13 cellular contexts compared by ENCODE assay signal in genomic region chr10:118730699-118731456, GRCh38. TPM values are rescaled to one million over a fixed set of nuclear protein-coding genes. Genes with fewer than 3 reads are reported as not detected.
A peak's percentile ranks its signal among the peaks of the same experiment; 100 is the strongest.
DNase-seq lines count a peak whose midpoint lies in the region; ATAC-seq and TF ChIP-seq lines count a peak whose summit lies in the region.
"Had no signal": no experiment of that assay in that cellular context is flagged by ENCODE, and none has a peak within 500 bp of the region (broad histone marks: within the 10 kb centered on the region; RNA-seq: fewer than 3 reads in every experiment).

No MANE protein-coding gene starts in this region.

- H3K9me3 Mint-ChIP-seq in activated T-cell treated with anti-CD3 and anti-CD28 coated beads, Interleukin-2, amount 50 U/mL, for 4 hours = no peaks in the 10 kb centered on the region

- no peak overlapping the region for H3K4me3 ChIP-seq in breast epithelium
- no peak overlapping the region for H3K4me3 ChIP-seq in lower lobe of right lung
- no peak overlapping the region for H3K4me3 ChIP-seq in stomach
- H3K4me3 ChIP-seq: suprapubic skin had no signal

- H3K36me3 ChIP-seq in breast epithelium (no peaks in the 10 kb centered on the region), lower lobe of right lung (peaks cover 10% of the 10 kb centered on the region), stomach (no peaks in the 10 kb centered on the region)
- H3K36me3 ChIP-seq: suprapubic skin had no signal

- H3K27me3 ChIP-seq in breast epithelium = no peaks in the 10 kb centered on the region
- no peaks in the 10 kb centered on the region for H3K27me3 ChIP-seq in lower lobe of right lung (ENCODE audit: low read depth)
- H3K27me3 ChIP-seq in stomach = no peaks in the 10 kb centered on the region
- H3K27me3 ChIP-seq: suprapubic skin had no signal

- H3K27ac ChIP-seq in breast epithelium = peak overlapping the region; percentile 27 to 65
- H3K27ac ChIP-seq in lower lobe of right lung = peak overlapping the region; percentile 25
- H3K27ac ChIP-seq in stomach = peak overlapping the region in 4 of 5 donors; percentile 27 to 71 (median 54)
- H3K27ac ChIP-seq: RWPE1, suprapubic skin had no signal

- DNase-seq in activated T-cell treated with anti-CD3 and anti-CD28 coated beads, Interleukin-2, amount 50 U/mL, for 4 hours = no peak
- DNase-seq in activated T-cell treated with anti-CD3 and anti-CD28 coated beads for 4 hours = no peak
- DNase-seq in breast epithelium (ENCODE audit: low spot score in 2 of 2) = no peak
- DNase-seq in lower lobe of right lung = no peak
- no peak for DNase-seq in stomach
- no peak for DNase-seq in COLO668 (lab: John Stamatoyannopoulos, UW; ENCODE audit: unreplicated experiment)
- DNase-seq in HuH-7 (ENCODE audit: low spot score) = no peak
- DNase-seq: 8988T, DND-41, MV-4-11 had no signal

- WGBS in stomach, 5 donors = 29 to 48% (median 37%) methylated on average over 7 of the region's 7 CpGs

- intact Hi-C loops in breast epithelium (cut with DNase I; ENCODE audit: low total_unique reads) = no loop called here
- intact Hi-C loops in lower lobe of right lung (cut with DNase I) = no loop called here
- intact Hi-C loops in stomach (cut with DNase I; ENCODE audit: low total_unique reads) = no loop called here

- ATAC-seq in activated T-cell treated with anti-CD3 and anti-CD28 coated beads, Interleukin-2, amount 50 U/mL, for 4 hours = no peak
- ATAC-seq in lower lobe of right lung = peak; percentile 50 to 63
- ATAC-seq in GM18867 (IDR thresholded peaks at IDR 0.05; ENCODE audit: unreplicated experiment) = no peak

- H3K4me3 Mint-ChIP-seq in activated T-cell treated with anti-CD3 and anti-CD28 coated beads, Interleukin-2, amount 50 U/mL, for 4 hours = peak overlapping the region; percentile 27

- H3K4me1 ChIP-seq in breast epithelium (peaks cover 0 to 16% of the 10 kb centered on the region in 2 donors), lower lobe of right lung (peaks cover 78% of the 10 kb centered on the region), stomach (peaks cover 25 to 87% (median 73%) of the 10 kb centered on the region in 4 donors)

- no peaks in the 10 kb centered on the region for H3K27me3 Mint-ChIP-seq in activated T-cell treated with anti-CD3 and anti-CD28 coated beads, Interleukin-2, amount 50 U/mL, for 4 hours (ENCODE audit: low read depth)

- TF ChIP-seq POLR2A in breast epithelium (IDR thresholded peaks at IDR 0.05) = no peak
- no peak for TF ChIP-seq POLR2A in stomach (IDR thresholded peaks at IDR 0.05)

- H3K9me3 ChIP-seq in breast epithelium (no peaks in the 10 kb centered on the region), lower lobe of right lung (no peaks in the 10 kb centered on the region), stomach (no peaks in the 10 kb centered on the region)
- H3K9me3 ChIP-seq: suprapubic skin had no signal

- H3K36me3 Mint-ChIP-seq in activated T-cell treated with anti-CD3 and anti-CD28 coated beads, Interleukin-2, amount 50 U/mL, for 4 hours (ENCODE audit: insufficient read depth) = peaks cover 9% of the 10 kb centered on the region

- no peak for TF ChIP-seq EP300 in stomach (IDR thresholded peaks at IDR 0.05)

- peaks cover 74% of the 10 kb centered on the region for H3K4me1 Mint-ChIP-seq in activated T-cell treated with anti-CD3 and anti-CD28 coated beads, Interleukin-2, amount 50 U/mL, for 4 hours (ENCODE audit: low read depth)

- TF ChIP-seq CTCF in breast epithelium (IDR thresholded peaks at IDR 0.05) (no peak), lower lobe of right lung (IDR thresholded peaks at IDR 0.05) (no peak), stomach (IDR thresholded peaks at IDR 0.05) (no peak)

RNA-seq across cellular contexts. Expression of gene CACUL1, which starts 23.9 kb away (rescaled TPM):
- total RNA-seq in activated T-cell treated with anti-CD3 and anti-CD28 coated beads, Interleukin-2, amount 50 U/mL, for 4 hours = 10 to 100 TPM; 31.2 to 33.5 (median 31.8) TPM
- total RNA-seq in breast epithelium = 10 to 100 TPM; 33.4 to 68.6 (median 55.2) TPM
- 45.9 TPM for total RNA-seq in lower lobe of right lung
- 10 to 100 TPM; 17.4 to 76.9 (median 20.4) TPM for total RNA-seq in stomach
- 1 to 10 TPM; 5.1 to 5.3 (median 5.3) TPM for polyA plus RNA-seq in stomach

Comparison
In these comparisons a context has a peak if more than half of its experiments do, and no peak if none do; other contexts are left out.
1. ATAC-seq: peak in lower lobe of right lung (2 of 2); none in activated T-cell treated with anti-CD3 and anti-CD28 coated beads, Interleukin-2, amount 50 U/mL, for 4 hours (0 of 2) and GM18867 (single experiment).
2. Peak in every context shown above with its lines, with median percentiles within 50 percentile points of each other: H3K27ac ChIP-seq.